In the genomic region with DNA sequence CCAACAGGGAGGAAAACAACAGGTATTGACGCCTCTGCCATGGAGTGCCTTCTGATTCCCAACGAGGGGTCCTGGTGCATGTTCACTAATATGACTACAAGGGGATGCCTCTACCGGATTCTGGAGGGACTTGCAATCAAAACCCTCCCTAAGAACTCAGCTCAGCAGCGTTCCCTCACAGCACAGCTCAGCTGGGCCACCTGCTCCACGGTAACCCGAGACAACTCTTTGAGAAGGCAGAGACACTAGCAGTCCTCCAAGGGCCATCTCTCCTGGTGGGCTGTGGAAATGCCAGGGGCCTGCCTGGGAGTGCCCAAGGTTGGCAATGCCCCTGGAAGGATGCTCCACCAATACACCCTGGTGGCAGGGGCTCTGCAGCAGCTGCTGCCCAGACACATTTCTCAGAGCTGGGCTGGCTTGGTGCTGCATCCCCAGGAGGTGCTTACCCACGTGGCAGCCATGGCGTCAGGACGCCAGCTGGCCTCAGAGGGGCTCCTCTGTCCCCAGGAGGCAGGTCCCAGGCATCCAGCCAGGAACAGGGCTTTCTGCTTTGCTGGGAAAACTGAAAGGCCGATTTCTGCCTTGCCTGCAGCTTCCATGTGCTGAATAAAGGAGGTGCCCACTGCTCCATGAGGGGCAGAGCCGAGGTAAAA, we compare ENCODE assay signal across 13 cellular contexts. TPM values are rescaled to one million over a fixed set of nuclear protein-coding genes. Genes with fewer than 3 reads are reported as not detected.
DNase-seq lines count a peak whose midpoint lies in the region; ATAC-seq and TF ChIP-seq lines count a peak whose summit lies in the region.
"Had no signal": no experiment of that assay in that cellular context is flagged by ENCODE, and none has a peak within 500 bp of the region (broad histone marks: within the 10 kb centered on the region; RNA-seq: fewer than 3 reads in every experiment).

No MANE protein-coding gene starts in this region.

- no peak overlapping the region for H3K4me2 ChIP-seq in SK-N-SH
- peak overlapping the region; percentile 49 for H3K4me2 ChIP-seq in hepatocyte

- H3K4me1 Mint-ChIP-seq in stimulated activated naive B cell treated with anti-CD40 and anti-IgM and Interleukin-4, amounts not matched to agents 10 μg/mL and 1 μg/mL and 100 μg/mL, for 72 hours = peaks cover 6 to 32% of the 10 kb centered on the region in 2 donors

- H4K20me1 ChIP-seq in SK-N-SH (ENCODE audit: insufficient read depth) (peaks cover 10% of the 10 kb centered on the region; the same call in 1 of the 2 replicates), hepatocyte (ENCODE audit: insufficient read depth, poor library complexity, severe bottlenecking) (peaks cover 4% of the 10 kb centered on the region)

- no peak for ATAC-seq in stimulated activated naive B cell treated with anti-CD40 and anti-IgM and Interleukin-4, amounts not matched to agents 10 μg/mL and 1 μg/mL and 100 μg/mL, for 72 hours (replicated peaks)
- ATAC-seq in HG03521 (IDR thresholded peaks at IDR 0.05; ENCODE audit: unreplicated experiment) = no peak
- ATAC-seq: esophagus mucosa had no signal

- WGBS in SK-N-SH (ENCODE audit: low lambda C conversion rate) = 84% methylated on average over 6 of the region's 11 CpGs
- WGBS in hepatocyte (ENCODE audit: low lambda C conversion rate, missing lambda C conversion rate) = 68% methylated on average over 11 of the region's 11 CpGs

- no peak overlapping the region for H3K9ac ChIP-seq in SK-N-SH

- POLR2A ChIA-PET in SK-N-SH (lab: Yijun Ruan, JAX) = interaction anchor here (1.4 to 1.5 kb wide), 2 partner anchors 14 to 17 kb away, joined by 3 to 6 read pairs; a partner anchor contains a TSS

- H3K36me3 Mint-ChIP-seq in stimulated activated naive B cell treated with anti-CD40 and anti-IgM and Interleukin-4, amounts not matched to agents 10 μg/mL and 1 μg/mL and 100 μg/mL, for 72 hours = peaks cover 24% of the 10 kb centered on the region in 2 donors

- no peak overlapping the region for H3K4me3 ChIP-seq in SK-N-SH (ENCODE audit: low read depth in 2 of 2, low read length in 1 of 2)
- no peak overlapping the region for H3K4me3 ChIP-seq in hepatocyte

- H2AFZ ChIP-seq in SK-N-SH (ENCODE audit: low read depth) (no peak overlapping the region), hepatocyte (no peak overlapping the region)

- DNase-seq in NCI-H1417 (lab: John Stamatoyannopoulos, UW) (peak; percentile 20 to 87 (median 77)), NCI-H1417 treated with DMSO at 0.1 percent for 48 hours (lab: John Stamatoyannopoulos, UW) (no peak), SK-N-SH (peak; percentile 73), hepatocyte (ENCODE audit: low spot score) (peak; percentile 58), GOT3 (lab: John Stamatoyannopoulos, UW) (no peak), NCI-H1436 treated with DMSO at 0.1 percent for 48 hours (lab: John Stamatoyannopoulos, UW) (no peak)
- no peak for DNase-seq in stimulated activated naive B cell treated with anti-CD40 and anti-IgM and Interleukin-4, amounts not matched to agents 10 μg/mL and 1 μg/mL and 100 μg/mL, for 72 hours
- DNase-seq: 8988T; NK-92 treated with Interleukin-12 subunit alpha and Interleukin-12 subunit beta, amount 100 ng/mL, for 24 hours; stimulated activated CD4-positive, alpha-beta T cell treated with anti-CD3 and anti-CD28 coated beads, Interleukin-1b, Interleukin-23, amount 100 ng/mL, for 48 hours had no signal

- TF ChIP-seq CTCF in SK-N-SH (IDR thresholded peaks at IDR 0.05) (no peak), hepatocyte (IDR thresholded peaks at IDR 0.05; ENCODE audit: poor library complexity) (no peak)

- no peak for TF ChIP-seq EP300 in SK-N-SH (IDR thresholded peaks at IDR 0.05; ENCODE audit: borderline replicate concordance in 1 of 2, low read depth in 1 of 2, low read length in 1 of 2)

- H3K9me2 ChIP-seq in SK-N-SH (no peaks in the 10 kb centered on the region), hepatocyte (replicated peaks; ENCODE audit: insufficient read depth) (no peaks in the 10 kb centered on the region)

- H3K27ac ChIP-seq in SK-N-SH (ENCODE audit: low read depth in 2 of 2, low read length in 1 of 2) (peak overlapping the region in 1 of 2 experiments; percentile 65; a peak in 2 of 4 replicates), hepatocyte (peak overlapping the region; percentile 83)

- H3F3A ChIP-seq in SK-N-SH (replicated peaks; ENCODE audit: insufficient read depth) = no peaks in the 10 kb centered on the region

- H3K79me2 ChIP-seq in SK-N-SH (ENCODE audit: insufficient read depth) = peaks cover 8% of the 10 kb centered on the region; the same call in 1 of the 2 replicates
- peaks cover 62% of the 10 kb centered on the region for H3K79me2 ChIP-seq in hepatocyte

- no peaks in the 10 kb centered on the region for H3K9me3 Mint-ChIP-seq in stimulated activated naive B cell treated with anti-CD40 and anti-IgM and Interleukin-4, amounts not matched to agents 10 μg/mL and 1 μg/mL and 100 μg/mL, for 72 hours

- H3K9me3 ChIP-seq in SK-N-SH (no peaks in the 10 kb centered on the region), hepatocyte (ENCODE audit: low read depth) (no peaks in the 10 kb centered on the region)

- no peaks in the 10 kb centered on the region for H3K27me3 Mint-ChIP-seq in stimulated activated naive B cell treated with anti-CD40 and anti-IgM and Interleukin-4, amounts not matched to agents 10 μg/mL and 1 μg/mL and 100 μg/mL, for 72 hours
- H3K27me3 Mint-ChIP-seq: activated naive CD8-positive, alpha-beta T cell had no signal

- CTCF ChIA-PET in SK-N-SH (lab: Yijun Ruan, JAX) = interaction anchor here (0.9 to 3.7 kb wide), 5 partner anchors 15 to 434 kb away, joined by 3 to 15 read pairs (median 5); a partner anchor contains a TSS

- H3K27me3 ChIP-seq in SK-N-SH (ENCODE audit: insufficient read depth) (no peaks in the 10 kb centered on the region), hepatocyte (no peaks in the 10 kb centered on the region)

- H3K27ac Mint-ChIP-seq in stimulated activated naive B cell treated with anti-CD40 and anti-IgM and Interleukin-4, amounts not matched to agents 10 μg/mL and 1 μg/mL and 100 μg/mL, for 72 hours = peak overlapping the region; percentile 62
- H3K27ac Mint-ChIP-seq: activated naive CD8-positive, alpha-beta T cell had no signal

- TF ChIP-seq RAD21 in SK-N-SH (IDR thresholded peaks at IDR 0.05; ENCODE audit: low read length) = no peak

- no peaks in the 10 kb centered on the region for H3K36me3 ChIP-seq in SK-N-SH (replicated peaks in 1 of 2; ENCODE audit: control insufficient read depth in 1 of 2, insufficient read depth in 2 of 2, low read length in 1 of 2)
- no peaks in the 10 kb centered on the region for H3K36me3 ChIP-seq in hepatocyte (replicated peaks; ENCODE audit: insufficient read depth, low read depth)

- peaks cover 0 to 20% of the 10 kb centered on the region in 2 experiments; a peak in 1 of 4 replicates for H3K4me1 ChIP-seq in SK-N-SH (ENCODE audit: control insufficient read depth in 1 of 2, insufficient read depth in 2 of 2, low read depth in 1 of 2, low read length in 1 of 2)
- peaks cover 8% of the 10 kb centered on the region for H3K4me1 ChIP-seq in hepatocyte (ENCODE audit: insufficient read depth)

- no peak overlapping the region for H3K4me3 Mint-ChIP-seq in stimulated activated naive B cell treated with anti-CD40 and anti-IgM and Interleukin-4, amounts not matched to agents 10 μg/mL and 1 μg/mL and 100 μg/mL, for 72 hours
- H3K4me3 Mint-ChIP-seq: activated naive CD8-positive, alpha-beta T cell had no signal

TF ChIP-seq in SK-N-SH, 30 proteins besides CTCF, POLR2A, EP300 and RAD21:
- TF ChIP-seq, protein P1, sequence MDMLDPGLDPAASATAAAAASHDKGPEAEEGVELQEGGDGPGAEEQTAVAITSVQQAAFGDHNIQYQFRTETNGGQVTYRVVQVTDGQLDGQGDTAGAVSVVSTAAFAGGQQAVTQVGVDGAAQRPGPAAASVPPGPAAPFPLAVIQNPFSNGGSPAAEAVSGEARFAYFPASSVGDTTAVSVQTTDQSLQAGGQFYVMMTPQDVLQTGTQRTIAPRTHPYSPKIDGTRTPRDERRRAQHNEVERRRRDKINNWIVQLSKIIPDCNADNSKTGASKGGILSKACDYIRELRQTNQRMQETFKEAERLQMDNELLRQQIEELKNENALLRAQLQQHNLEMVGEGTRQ (IDR thresholded peaks at IDR 0.05; ENCODE audit: borderline replicate concordance, low read depth, low read length) = no peak
- TF ChIP-seq, protein P2, sequence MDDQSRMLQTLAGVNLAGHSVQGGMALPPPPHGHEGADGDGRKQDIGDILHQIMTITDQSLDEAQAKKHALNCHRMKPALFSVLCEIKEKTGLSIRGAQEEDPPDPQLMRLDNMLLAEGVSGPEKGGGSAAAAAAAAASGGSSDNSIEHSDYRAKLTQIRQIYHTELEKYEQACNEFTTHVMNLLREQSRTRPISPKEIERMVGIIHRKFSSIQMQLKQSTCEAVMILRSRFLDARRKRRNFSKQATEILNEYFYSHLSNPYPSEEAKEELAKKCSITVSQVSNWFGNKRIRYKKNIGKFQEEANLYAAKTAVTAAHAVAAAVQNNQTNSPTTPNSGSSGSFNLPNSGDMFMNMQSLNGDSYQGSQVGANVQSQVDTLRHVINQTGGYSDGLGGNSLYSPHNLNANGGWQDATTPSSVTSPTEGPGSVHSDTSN (IDR thresholded peaks at IDR 0.05) = no peak
- peak; percentile 92 for TF ChIP-seq MXI1 (IDR thresholded peaks at IDR 0.05; ENCODE audit: low read depth, low read length)
TF ChIP-seq in SK-N-SH: peak in this region for 1.

RNA-seq across cellular contexts. Expression of a gene that starts 16.5 kb away (rescaled TPM):
- polyA plus RNA-seq in SK-N-SH (2012; rRNA removed) (19.4 and 30.2 TPM in 2 replicates), hepatocyte (29.3 and 33.3 TPM in 2 replicates)
- 17.6 and 23.3 TPM in 2 replicates for polyA plus RNA-seq in SK-N-SH (2012; cell fraction: cytosol; rRNA removed)
- 33.9 and 39.3 TPM in 2 replicates for polyA plus RNA-seq in SK-N-SH (2012; cell fraction: nucleus; rRNA removed)
- total RNA-seq in hepatocyte = 19.7 and 22.0 TPM in 2 replicates

RNA-seq across cellular contexts. Expression of a gene that starts 34.0 kb away (rescaled TPM):
- 0.05 TPM in 2 replicates for polyA plus RNA-seq in SK-N-SH (2012; rRNA removed)
- 0.04 and 0.05 TPM in 2 replicates for polyA plus RNA-seq in SK-N-SH (2012; cell fraction: cytosol; rRNA removed)
- polyA plus RNA-seq in SK-N-SH (2012; cell fraction: nucleus; rRNA removed) = 0.41 and 0.47 TPM in 2 replicates
- total RNA-seq in hepatocyte = 0.12 and 0.20 TPM in 2 replicates
- polyA plus RNA-seq in hepatocyte = 0.15 TPM in 1 of 2 replicates, not detected in the other

RNA-seq across cellular contexts. Expression of a gene that starts 45.9 kb away (rescaled TPM):
- 65.1 and 75.5 TPM in 2 replicates for polyA plus RNA-seq in SK-N-SH (2012; rRNA removed)
- polyA plus RNA-seq in SK-N-SH (2012; cell fraction: cytosol; rRNA removed) = 48.4 and 62.0 TPM in 2 replicates
- polyA plus RNA-seq in SK-N-SH (2012; cell fraction: nucleus; rRNA removed) = 62.6 and 64.9 TPM in 2 replicates
- total RNA-seq in hepatocyte = 57.7 and 68.8 TPM in 2 replicates
- polyA plus RNA-seq in hepatocyte = 108 TPM in 2 replicates

RNA-seq across cellular contexts. Expression of a gene that starts 47.7 kb away (rescaled TPM):
- polyA plus RNA-seq in SK-N-SH (2012; rRNA removed) (99.9 and 102 TPM in 2 replicates), hepatocyte (47.5 and 49.5 TPM in 2 replicates)
- 50.3 and 72.4 TPM in 2 replicates for polyA plus RNA-seq in SK-N-SH (2012; cell fraction: cytosol; rRNA removed)
- 97.1 and 185 TPM in 2 replicates for polyA plus RNA-seq in SK-N-SH (2012; cell fraction: nucleus; rRNA removed)
- 42.7 and 47.6 TPM in 2 replicates for total RNA-seq in hepatocyte

Comparison
In these comparisons a context has a peak if more than half of its experiments do, and no peak if none do; other contexts are left out.
1. DNase-seq: peak in NCI-H1417 (3 of 3), SK-N-SH (single experiment) and hepatocyte (single experiment); none in NCI-H1417 treated with DMSO at 0.1 percent for 48 hours (single experiment), stimulated activated naive B cell treated with anti-CD40 and anti-IgM and Interleukin-4, amounts not matched to agents 10 μg/mL and 1 μg/mL and 100 μg/mL, for 72 hours (single experiment), GOT3 (single experiment) and NCI-H1436 treated with DMSO at 0.1 percent for 48 hours (single experiment).